Comparison of ENCODE assay signal across 21 cellular contexts in genomic region chr1:89936694-89937093, GRCh38. TPM values are rescaled to one million over a fixed set of nuclear protein-coding genes. Genes with fewer than 3 reads are reported as not detected.
DNase-seq lines count a peak whose midpoint lies in the region; ATAC-seq and TF ChIP-seq lines count a peak whose summit lies in the region.
"Had no signal": no experiment of that assay in that cellular context is flagged by ENCODE, and none has a peak within 500 bp of the region (broad histone marks: within the 10 kb centered on the region; RNA-seq: fewer than 3 reads in every experiment).

No MANE protein-coding gene starts in this region.

- H2BK12ac ChIP-seq in mesenchymal stem cell (ENCODE audit: low read length in 2 of 2): no peak overlapping the region

- no peak overlapping the region for H2AK9ac ChIP-seq in IMR-90 (replicated peaks; ENCODE audit: low read depth, low read length, poor library complexity)

- H2AK5ac ChIP-seq in IMR-90 (ENCODE audit: low read depth, low read length) (no peak overlapping the region; the same call in 1 of the 2 replicates), mesenchymal stem cell (ENCODE audit: low read length, severe bottlenecking) (peak overlapping the region; percentile 86)

- no peaks in the 10 kb centered on the region for H4K20me1 ChIP-seq in IMR-90 (ENCODE audit: insufficient read depth, low read length)

- H3K4me2 ChIP-seq in IMR-90 (ENCODE audit: low read depth, low read length) (no peak overlapping the region), mesenchymal stem cell (ENCODE audit: low read length, poor library complexity, severe bottlenecking) (no peak overlapping the region)

- in situ Hi-C loops in IMR-90 (cut with MboI; ENCODE audit: low sequenced_read_pairs): no loop called here
- in situ Hi-C loops in transverse colon (cut with MboI; ENCODE audit: low pct_ligation_motif_present in 1 of 4, low pct_unique_long_range_greater_than_20kb in 1 of 4, low sequenced_read_pairs in 3 of 4): no loop called here

- H3K9ac ChIP-seq in IMR-90 (ENCODE audit: low read depth, low read length) (no peak overlapping the region), mesenchymal stem cell (ENCODE audit: low read length) (no peak overlapping the region)

- peaks cover 11% of the 10 kb centered on the region for H3K36me3 ChIP-seq in IMR-90 (ENCODE audit: control insufficient read depth, insufficient read depth, low read length)
- peaks cover 4 to 15% of the 10 kb centered on the region in 2 experiments for H3K36me3 ChIP-seq in mesenchymal stem cell (ENCODE audit: control insufficient read depth in 1 of 2, insufficient read depth in 2 of 2, low read depth in 1 of 2, low read length in 2 of 2)
- H3K36me3 ChIP-seq in transverse colon: no peaks in the 10 kb centered on the region

- TF ChIP-seq POLR2A in IMR-90 (IDR thresholded peaks at IDR 0.05; ENCODE audit: low read depth, low read length): no peak
- no peak for TF ChIP-seq POLR2A in transverse colon (IDR thresholded peaks at IDR 0.05)

- no peak overlapping the region for H2BK20ac ChIP-seq in IMR-90 (ENCODE audit: low read depth, low read length)

- H3K18ac ChIP-seq in IMR-90 (ENCODE audit: low read depth, low read length): no peak overlapping the region
- H3K18ac ChIP-seq in mesenchymal stem cell (ENCODE audit: low read depth in 1 of 2, low read length in 2 of 2): peak overlapping the region in 1 of 2 experiments; percentile 1

- H3K79me1 ChIP-seq in IMR-90 (ENCODE audit: low read depth in 1 of 2, low read length in 2 of 2) (peaks cover 4 to 9% of the 10 kb centered on the region in 2 experiments; a peak in 1 of 4 replicates), mesenchymal stem cell (replicated peaks; ENCODE audit: low read length, poor library complexity, severe bottlenecking) (peaks cover 6% of the 10 kb centered on the region)

- H3K9me3 ChIP-seq in IMR-90 (ENCODE audit: control insufficient read depth, insufficient read depth, low read length): no peaks in the 10 kb centered on the region
- H3K9me3 ChIP-seq in mesenchymal stem cell (ENCODE audit: control insufficient read depth, low read length): no peaks in the 10 kb centered on the region
- H3K9me3 ChIP-seq in transverse colon: no peaks in the 10 kb centered on the region
- H3K9me3 ChIP-seq: A549 had no signal

- no peak overlapping the region for H4K5ac ChIP-seq in IMR-90 (ENCODE audit: low read depth, low read length)

- DNase-seq in IMR-90 (no peak), mesenchymal stem cell (no peak), transverse colon (no peak), iPS-NIHi7 (ENCODE audit: extremely low spot score) (no peak)
- DNase-seq: AML-193; CD4-positive, alpha-beta memory T cell; DMS153; DMS79; GDM1; GOT3; H7; HFFc6 had no signal

- H4K91ac ChIP-seq in IMR-90 (ENCODE audit: insufficient read depth, low read depth, low read length) (no peak overlapping the region), mesenchymal stem cell (ENCODE audit: low read length) (peak overlapping the region; percentile 35)

- CTCF ChIA-PET in IMR-90 (lab: Yijun Ruan, JAX): interaction anchor here (0.5 kb wide), 1 partner anchor 79 kb away, joined by 3 read pairs; no protein-coding TSS in a partner anchor

- no peak for TF ChIP-seq CTCF in IMR-90 (conservative IDR thresholded peaks at IDR 0.05; ENCODE audit: low read depth, low read length)
- no peak for TF ChIP-seq CTCF in transverse colon (IDR thresholded peaks at IDR 0.05)

- H3K27me3 ChIP-seq in IMR-90 (ENCODE audit: control insufficient read depth, insufficient read depth, low read length) (no peaks in the 10 kb centered on the region), mesenchymal stem cell (ENCODE audit: control insufficient read depth in 1 of 2, insufficient read depth in 1 of 2, low read length in 2 of 2) (no peaks in the 10 kb centered on the region), transverse colon (no peaks in the 10 kb centered on the region)

- no peak overlapping the region for H2BK5ac ChIP-seq in IMR-90 (ENCODE audit: low read depth, low read length, poor library complexity, severe bottlenecking)
- no peak overlapping the region for H2BK5ac ChIP-seq in mesenchymal stem cell (ENCODE audit: low read depth, low read length, poor library complexity, severe bottlenecking)

- no peak for TF ChIP-seq RAD21 in IMR-90 (IDR thresholded peaks at IDR 0.05; ENCODE audit: low read length)

- H3K23ac ChIP-seq in IMR-90 (ENCODE audit: low read depth, low read length): no peak overlapping the region
- H3K23ac ChIP-seq in mesenchymal stem cell (ENCODE audit: low read length in 2 of 2): no peak overlapping the region

- H4K8ac ChIP-seq in IMR-90 (ENCODE audit: low read depth in 2 of 2, low read length in 2 of 2): no peak overlapping the region
- H4K8ac ChIP-seq in mesenchymal stem cell (ENCODE audit: low read length): no peak overlapping the region

- no peak overlapping the region for H2AFZ ChIP-seq in IMR-90 (replicated peaks; ENCODE audit: low read length, poor library complexity)
- no peak overlapping the region for H2AFZ ChIP-seq in mesenchymal stem cell (ENCODE audit: low read depth, low read length)

- WGBS in IMR-90 (ENCODE audit: extremely low coverage in 2 of 2, insufficient read length in 1 of 2), 2 experiments: no CpG with 5 or more reads among the region's 1 CpG
- WGBS in mesenchymal stem cell: 100% methylated on average over 1 of the region's 1 CpG
- 100% methylated on average over 1 of the region's 1 CpG; no CpG with 5 or more reads in 1 of the 2 donors for WGBS in transverse colon (ENCODE audit: low coverage in 1 of 2), 2 donors

- POLR2A ChIA-PET in IMR-90 (lab: Charles Lee; ENCODE audit: unreplicated experiment): no interaction called here

- dilution Hi-C loops in IMR-90 (cut with HindIII; ENCODE audit: low sequenced_read_pairs, unreplicated experiment): no loop called here

- H3K14ac ChIP-seq in IMR-90 (replicated peaks; ENCODE audit: low read depth, low read length) (no peak overlapping the region), mesenchymal stem cell (ENCODE audit: low read length in 2 of 2) (no peak overlapping the region)

- no peak for TF ChIP-seq EP300 in transverse colon (IDR thresholded peaks at IDR 0.05; ENCODE audit: low read depth)

- ATAC-seq in IMR-90 (ENCODE audit: low read depth): no peak
- no peak for ATAC-seq in HG03135 (IDR thresholded peaks at IDR 0.05; ENCODE audit: unreplicated experiment)
- ATAC-seq in HG02798 (IDR thresholded peaks at IDR 0.05; ENCODE audit: poor library complexity, unreplicated experiment): no peak
- ATAC-seq: A549, HCT116, HepG2 had no signal

- H3K4ac ChIP-seq in IMR-90 (ENCODE audit: low read depth, low read length): no peak overlapping the region
- H3K4ac ChIP-seq in mesenchymal stem cell (ENCODE audit: low read depth in 1 of 2, low read length in 2 of 2): no peak overlapping the region

- H3K4me3 ChIP-seq in IMR-90 (ENCODE audit: insufficient read depth, low read depth, low read length) (no peak overlapping the region), mesenchymal stem cell (ENCODE audit: insufficient read depth in 1 of 2, low read depth in 1 of 2, low read length in 2 of 2) (no peak overlapping the region), transverse colon (no peak overlapping the region)
- H3K4me3 ChIP-seq: A549 had no signal

- no TSS peak for BruUV-seq in IMR-90 (replicated peaks; lab: Mats Ljungman, UMichigan)

- H3K9me1 ChIP-seq in IMR-90 (ENCODE audit: insufficient read depth, low read length): 0 out of 2 replicates have a peak, but pooled peaks cover 7% of the 10 kb centered on the region

- H2BK120ac ChIP-seq in IMR-90 (ENCODE audit: low read depth, low read length) (no peak overlapping the region), mesenchymal stem cell (ENCODE audit: low read depth, low read length) (no peak overlapping the region)

- intact Hi-C loops in IMR-90 (cut with micrococcal nuclease): no loop called here
- intact Hi-C loops in transverse colon (cut with DNase I; ENCODE audit: low total_unique reads): no loop called here

- no peak overlapping the region for H3K56ac ChIP-seq in IMR-90 (ENCODE audit: extremely low read depth, insufficient read depth, low read length)

- H2BK15ac ChIP-seq in IMR-90 (ENCODE audit: low read depth, low read length) (peak overlapping the region; percentile 1; the same call in 1 of the 3 replicates), mesenchymal stem cell (ENCODE audit: low read depth, poor library complexity, severe bottlenecking) (no peak overlapping the region)

- H3K27ac ChIP-seq in IMR-90 (ENCODE audit: insufficient read depth, low read length) (no peak overlapping the region), cingulate gyrus (ENCODE audit: low read depth, low read length) (peak overlapping the region; percentile 34), mesenchymal stem cell (ENCODE audit: low read length, poor library complexity, severe bottlenecking) (no peak overlapping the region), temporal lobe (ENCODE audit: low read depth, low read length) (peak overlapping the region; percentile 8), transverse colon (no peak overlapping the region)
- H3K27ac ChIP-seq: 22Rv1, C4-2B had no signal

- peaks cover 3% of the 10 kb centered on the region for H3K4me1 ChIP-seq in IMR-90 (ENCODE audit: control insufficient read depth, insufficient read depth, low read length)
- H3K4me1 ChIP-seq in mesenchymal stem cell (ENCODE audit: control insufficient read depth, insufficient read depth, low read depth, low read length): peaks cover 1% of the 10 kb centered on the region
- no peaks in the 10 kb centered on the region for H3K4me1 ChIP-seq in transverse colon

TF ChIP-seq in IMR-90, 13 proteins besides CTCF, POLR2A, EP300 and RAD21:
- TF ChIP-seq USF2 (IDR thresholded peaks at IDR 0.05; ENCODE audit: low read depth, low read length): no peak
- TF ChIP-seq NFE2L2 (IDR thresholded peaks at IDR 0.05; ENCODE audit: low read depth, low read length): no peak
- TF ChIP-seq RFX5 (IDR thresholded peaks at IDR 0.05; ENCODE audit: low read depth, low read length): no peak
- TF ChIP-seq SMC3 (IDR thresholded peaks at IDR 0.05; ENCODE audit: low read depth, low read length): no peak

RNA-seq across cellular contexts. Expression of gene ZNF326, which starts 58.2 kb away (rescaled TPM):
- total RNA-seq in IMR-90 (2012; rRNA removed) (4.5 and 10.0 TPM in 2 replicates), temporal lobe (25.3 TPM), transverse colon (10 to 100 TPM; 32.4 to 59.1 (median 39.9) TPM)
- polyA plus RNA-seq in IMR-90 (2012; rRNA removed): 13.1 and 17.0 TPM in 2 replicates
- polyA plus RNA-seq in IMR-90 (2012; cell fraction: cytosol; rRNA removed): 3.3 and 3.7 TPM in 2 replicates
- 8.9 and 23.9 TPM in 2 replicates for polyA plus RNA-seq in IMR-90 (2012; cell fraction: nucleus; rRNA removed; ENCODE audit: low replicate concordance)
- 15.3 TPM for polyA plus RNA-seq in mesenchymal stem cell (2013, experiment 1 of 2)
- polyA plus RNA-seq in mesenchymal stem cell (2013, experiment 2 of 2): 15.0 TPM

Comparison
In these comparisons a context has a peak if more than half of its experiments do, and no peak if none do; other contexts are left out.
1. H3K27ac ChIP-seq: peak in cingulate gyrus (single experiment) and temporal lobe (single experiment); none in IMR-90 (single experiment), mesenchymal stem cell (single experiment) and transverse colon (0 of 4).